ENCODE assay signal across 8 cellular contexts in genomic region chr22:39144101-39144815, GRCh38. TPM values are rescaled to one million over a fixed set of nuclear protein-coding genes. Genes with fewer than 3 reads are reported as not detected.
DNase-seq lines count a peak whose midpoint lies in the region; ATAC-seq and TF ChIP-seq lines count a peak whose summit lies in the region.

No MANE protein-coding gene starts in this region.

- peak overlapping the region; percentile 87 for H3K27ac ChIP-seq in rectal smooth muscle tissue (ENCODE audit: low read depth, low read length)

- H3K4me1 ChIP-seq in rectal smooth muscle tissue (ENCODE audit: control insufficient read depth, insufficient read depth, low read length) = peaks cover 27% of the 10 kb centered on the region

- peaks cover 4% of the 10 kb centered on the region for H3K36me3 ChIP-seq in BJ (ENCODE audit: control insufficient read depth, insufficient read depth, low read length)
- no peaks in the 10 kb centered on the region for H3K36me3 ChIP-seq in rectal smooth muscle tissue (ENCODE audit: control insufficient read depth, insufficient read depth, low read length)

- POLR2A ChIA-PET in BJ (lab: Charles Lee) = no interaction called here

- H3K4me3 ChIP-seq in BJ (ENCODE audit: low read depth, low read length) (peak overlapping the region; percentile 98), rectal smooth muscle tissue (ENCODE audit: low read length) (peak overlapping the region; percentile 97)

- DNase-seq in BJ (ENCODE audit: low read depth) = no peak
- DNase-seq in NAMALWA (ENCODE audit: low spot score) = peak; percentile 65
- DNase-seq in activated gamma-delta T cell treated with Interleukin-2 at 50 U/mL for 16 hours = peak; percentile 49
- peak; percentile 32 for DNase-seq in glomerular visceral epithelial cell (ENCODE audit: extremely low spot score)
- DNase-seq in retina = no peak
- no peak for DNase-seq in NCI-H1048 (lab: John Stamatoyannopoulos, UW)

- CTCF ChIA-PET in BJ (lab: Yijun Ruan, JAX) = interaction anchor here (1.3 kb wide), 1 partner anchor 27 kb away, joined by 3 read pairs; no protein-coding TSS in a partner anchor

- H3K27me3 ChIP-seq in BJ (ENCODE audit: control insufficient read depth, insufficient read depth, low read length) (no peaks in the 10 kb centered on the region), rectal smooth muscle tissue (ENCODE audit: control insufficient read depth, insufficient read depth, low read length) (no peaks in the 10 kb centered on the region)

- no peak for TF ChIP-seq CTCF in BJ (IDR thresholded peaks at IDR 0.05; ENCODE audit: insufficient read depth, low read depth, low read length)

- peak overlapping the region; percentile 2 for H3K9ac ChIP-seq in rectal smooth muscle tissue (ENCODE audit: low read length)

- ATAC-seq in GM19324 (IDR thresholded peaks at IDR 0.05; ENCODE audit: low FRiP score, unreplicated experiment) = peak; percentile 32

RNA-seq across cellular contexts. Expression of gene CBX7, which starts 8.2 kb away (rescaled TPM):
- polyA plus RNA-seq in BJ (2011; rRNA removed) = 4.2 and 5.3 TPM in 2 replicates
- 4.7 and 5.0 TPM in 2 replicates for polyA minus RNA-seq in BJ (2011; rRNA and poly(A)+ RNA removed)

RNA-seq across cellular contexts. Expression of gene APOBEC3H, which starts 47.2 kb away (rescaled TPM):
- 0.10 and 0.26 TPM in 2 replicates for polyA plus RNA-seq in BJ (2011; rRNA removed)
- polyA minus RNA-seq in BJ (2011; rRNA and poly(A)+ RNA removed) = not detected in 2 replicates

Comparison
In these comparisons a context has a peak if more than half of its experiments do, and no peak if none do; other contexts are left out.
1. DNase-seq: peak in NAMALWA (single experiment), activated gamma-delta T cell treated with Interleukin-2 at 50 U/mL for 16 hours (single experiment) and glomerular visceral epithelial cell (single experiment); none in BJ (single experiment), retina (single experiment) and NCI-H1048 (single experiment).